Comparison of ENCODE assay signal across 27 cellular contexts in genomic region chr7:70285854-70286253, GRCh38.
"Had no signal": no experiment of that assay in that cellular context is flagged by ENCODE, and none has a peak within 500 bp of the region (broad histone marks: within the 10 kb centered on the region; RNA-seq: fewer than 3 reads in every experiment).

No MANE protein-coding gene starts in this region.

- ATAC-seq: activated CD4-positive, alpha-beta T cell treated with anti-CD3 and anti-CD28 coated beads for 36 hours; activated naive CD8-positive, alpha-beta T cell treated with anti-CD3 and anti-CD28 coated beads, Interleukin-2, amount 50 U/mL, for 24 hours; activated T-cell treated with anti-CD3 and anti-CD28 coated beads, Interleukin-2, amount 50 U/mL, for 4 hours; activated T-helper 17 cell treated with anti-CD3 and anti-CD28 coated beads, Interleukin-2, amount 50 U/mL, for 72 hours; body of pancreas; gastrocnemius medialis; heart left ventricle had no signal

- H3K4me3 ChIP-seq: adrenal gland, body of pancreas, coronary artery, dorsolateral prefrontal cortex, gastrocnemius medialis, heart left ventricle had no signal

- H3K4me1 ChIP-seq: adrenal gland, body of pancreas, gastrocnemius medialis, heart left ventricle had no signal

- H3K9me3 ChIP-seq: adrenal gland, body of pancreas, gastrocnemius medialis, heart left ventricle had no signal

- H3K27me3 ChIP-seq: adrenal gland, body of pancreas, dorsolateral prefrontal cortex, gastrocnemius medialis, heart left ventricle had no signal

- DNase-seq: activated CD4-positive, alpha-beta memory T cell treated with anti-CD3 and anti-CD28 coated beads, Interleukin-2, amount 10 ng/mL, durations not matched to agents 7 days and 5 days; activated CD4-positive, alpha-beta T cell treated with anti-CD3 and anti-CD28 coated beads for 36 hours; activated CD4-positive, alpha-beta T cell treated with anti-CD3 and anti-CD28 coated beads, Interleukin-2, amount 10 ng/mL, durations not matched to agents 24 days and 14 days; activated CD4-positive, alpha-beta T cell treated with anti-CD3 and anti-CD28 coated beads, Interleukin-2, amount 50 U/mL, for 4 hours; activated CD4-positive, CD25-positive, alpha-beta regulatory T cell; activated CD4-positive, CD25-positive, alpha-beta regulatory T cell treated with anti-CD3 and anti-CD28 coated beads, Interleukin-2, amount 50 U/mL, for 72 hours; activated CD8-positive, alpha-beta memory T cell treated with anti-CD3 and anti-CD28 coated beads for 24 hours; activated effector memory CD4-positive, alpha-beta T cell treated with Interleukin-2 at 50 U/mL for 16 hours; activated gamma-delta T cell treated with Interleukin-2 at 50 U/mL for 16 hours; activated naive CD4-positive, alpha-beta T cell treated with anti-CD3 and anti-CD28 coated beads for 36 hours; activated naive CD8-positive, alpha-beta T cell treated with anti-CD3 and anti-CD28 coated beads for 36 hours; activated naive CD8-positive, alpha-beta T cell treated with anti-CD3 and anti-CD28 coated beads, Interleukin-2, amount 50 U/mL, for 24 hours; activated T-cell treated with anti-CD3 and anti-CD28 coated beads, Interleukin-2, amount 50 U/mL, for 4 hours; adrenal gland; amygdala; aorta; body of pancreas; dorsolateral prefrontal cortex; effector memory CD4-positive, alpha-beta T cell; endodermal cell; foreskin fibroblast; gastrocnemius medialis; glutamatergic neuron; heart left ventricle; T-helper 2 cell had no signal

- H3K27ac ChIP-seq: adrenal gland, body of pancreas, coronary artery, dorsolateral prefrontal cortex, gastrocnemius medialis, heart left ventricle had no signal

- H3K36me3 ChIP-seq: adrenal gland, gastrocnemius medialis, heart left ventricle had no signal
